19 cellular contexts compared by ENCODE assay signal in the genomic region with DNA sequence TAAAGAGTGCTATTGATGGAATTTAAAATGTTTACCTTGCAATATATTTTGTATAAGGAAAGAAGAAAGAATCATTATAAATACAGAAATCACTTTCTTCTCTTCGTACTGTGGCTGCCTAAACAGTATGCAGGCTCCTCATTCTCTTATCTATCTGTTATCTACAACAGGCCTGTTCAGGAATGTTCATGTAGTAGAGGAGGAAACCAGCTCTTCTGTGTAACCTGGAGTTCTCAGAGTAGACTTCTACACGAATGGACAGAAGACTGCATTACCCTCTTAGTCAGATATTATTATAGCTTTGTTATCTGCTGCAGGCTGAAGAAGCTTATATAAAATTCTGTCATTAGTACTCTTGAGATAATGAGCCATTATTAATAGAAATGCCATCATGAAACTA.
"Had no signal": no experiment of that assay in that cellular context is flagged by ENCODE, and none has a peak within 500 bp of the region (broad histone marks: within the 10 kb centered on the region; RNA-seq: fewer than 3 reads in every experiment).

No MANE protein-coding gene starts in this region.

- H3K9me3 ChIP-seq: MG63, SJSA1 had no signal

- H3K4me1 ChIP-seq: SJSA1 had no signal

- H3K27me3 ChIP-seq: MG63, SJSA1 had no signal

- H3K36me3 ChIP-seq: MG63, SJSA1 had no signal

- H3K27ac ChIP-seq: HL-60, SJSA1, SK-N-MC had no signal

- H3K4me3 ChIP-seq: MG63, SJSA1, SK-N-MC had no signal

- DNase-seq: KBM-7, MG63, NCI-H1092 treated with DMSO at 0.1 percent for 48 hours, NCI-H1436, NCI-H187, NCI-H2029 treated with DMSO at 0.1 percent for 48 hours, NCI-H2171 treated with DMSO at 0.1 percent for 48 hours, NCI-H2227 treated with DMSO at 0.1 percent for 48 hours, NCI-H446, NCI-H510A, NCI-H524 treated with DMSO at 0.1 percent for 48 hours, NCI-H69, NCI-H774, Right ventricle myocardium superior, RPMI8226, SIG-M5 had no signal
